Comparison of ENCODE assay signal across 10 cellular contexts in genomic region chr1:44783697-44784093, GRCh38. TPM values are rescaled to one million over a fixed set of nuclear protein-coding genes. Genes with fewer than 3 reads are reported as not detected.
A peak's percentile ranks its signal among the peaks of the same experiment; 100 is the strongest.
DNase-seq lines count a peak whose midpoint lies in the region; ATAC-seq and TF ChIP-seq lines count a peak whose summit lies in the region.
"Had no signal": no experiment of that assay in that cellular context is flagged by ENCODE, and none has a peak within 500 bp of the region (broad histone marks: within the 10 kb centered on the region; RNA-seq: fewer than 3 reads in every experiment).

No MANE protein-coding gene starts in this region.

- H3K36me3 Mint-ChIP-seq in mesothelial cell of epicardium (peaks cover 17% of the 10 kb centered on the region), Caco-2 (ENCODE audit: insufficient read depth, unreplicated experiment) (peaks cover 43% of the 10 kb centered on the region)

- no peak overlapping the region for H3K27ac Mint-ChIP-seq in mesothelial cell of epicardium
- H3K27ac Mint-ChIP-seq in Caco-2 (ENCODE audit: unreplicated experiment) = no peak overlapping the region

- TF ChIP-seq CTCF in cardiac muscle cell (IDR thresholded peaks at IDR 0.05; ENCODE audit: low read depth, low read length) = no peak
- no peak for TF ChIP-seq CTCF in astrocyte of the spinal cord (IDR thresholded peaks at IDR 0.05; ENCODE audit: low read depth, low read length)
- TF ChIP-seq CTCF in mesothelial cell of epicardium (IDR thresholded peaks at IDR 0.05; ENCODE audit: unreplicated experiment) = no peak
- no peak for TF ChIP-seq CTCF in upper lobe of right lung (IDR thresholded peaks at IDR 0.05)
- no peak for TF ChIP-seq CTCF in Caco-2 (IDR thresholded peaks at IDR 0.05; ENCODE audit: insufficient read depth in 1 of 2, low read depth in 1 of 2, low read length in 1 of 2, severe bottlenecking in 1 of 2, unreplicated experiment in 1 of 2)

- no peaks in the 10 kb centered on the region for H3K27me3 ChIP-seq in cardiac muscle cell
- H3K27me3 ChIP-seq in upper lobe of right lung = no peaks in the 10 kb centered on the region
- H3K27me3 ChIP-seq in Caco-2 (replicated peaks; ENCODE audit: control insufficient read depth, insufficient read depth, low read length) = no peaks in the 10 kb centered on the region

- POLR2A ChIA-PET in Caco-2 (lab: Charles Lee) = interaction anchor here (1.2 kb wide), 1 partner anchor 17 kb away, joined by 6 read pairs; the partner anchor contains the start of gene PLK3

- H3K9me3 ChIP-seq in cardiac muscle cell (ENCODE audit: low read depth) (no peaks in the 10 kb centered on the region), upper lobe of right lung (no peaks in the 10 kb centered on the region), Caco-2 (no peaks in the 10 kb centered on the region)

- in situ Hi-C loops in astrocyte of the spinal cord (cut with HindIII; ENCODE audit: low sequenced_read_pairs) = no loop called here

- CTCF ChIA-PET in Caco-2 (lab: Charles Lee) = no interaction called here

- BruUV-seq in Caco-2 (replicated peaks; lab: Mats Ljungman, UMichigan) = no TSS peak

- H3K27ac ChIP-seq in cardiac muscle cell (no peak overlapping the region), upper lobe of right lung (peak overlapping the region; percentile 47)

- H3K4me3 ChIP-seq in cardiac muscle cell = peak overlapping the region; percentile 6
- H3K4me3 ChIP-seq in astrocyte of the spinal cord (ENCODE audit: low read depth, low read length) = peak overlapping the region; percentile 26
- H3K4me3 ChIP-seq in upper lobe of right lung = peak overlapping the region; percentile 52
- no peak overlapping the region for H3K4me3 ChIP-seq in Caco-2 (ENCODE audit: low read depth, low read length)

- peak overlapping the region; percentile 57 for H3K4me3 Mint-ChIP-seq in mesothelial cell of epicardium
- no peak overlapping the region for H3K4me3 Mint-ChIP-seq in Caco-2 (ENCODE audit: unreplicated experiment)

- no peak for ATAC-seq in Right ventricle myocardium superior (ENCODE audit: poor library complexity)
- ATAC-seq in upper lobe of right lung = no peak
- ATAC-seq in HG02981 (IDR thresholded peaks at IDR 0.05; ENCODE audit: unreplicated experiment) = no peak

- H3K27me3 Mint-ChIP-seq in mesothelial cell of epicardium (ENCODE audit: low read depth) (no peaks in the 10 kb centered on the region), Caco-2 (ENCODE audit: insufficient read depth, unreplicated experiment) (no peaks in the 10 kb centered on the region)

- H3K4me1 ChIP-seq in cardiac muscle cell (ENCODE audit: low read depth) (peaks cover 4% of the 10 kb centered on the region), upper lobe of right lung (peaks cover 27% of the 10 kb centered on the region), Caco-2 (no peaks in the 10 kb centered on the region)

- H3K36me3 ChIP-seq in cardiac muscle cell (peaks cover 7% of the 10 kb centered on the region), upper lobe of right lung (peaks cover 27% of the 10 kb centered on the region), Caco-2 (ENCODE audit: control insufficient read depth, insufficient read depth, low read length) (no peaks in the 10 kb centered on the region)

- H3K4me1 Mint-ChIP-seq in mesothelial cell of epicardium (peaks cover 24% of the 10 kb centered on the region), Caco-2 (ENCODE audit: low read depth, unreplicated experiment) (no peaks in the 10 kb centered on the region)

- DNase-seq in cardiac muscle cell (ENCODE audit: low read depth in 1 of 2, low spot score in 1 of 2) (no peak), Right ventricle myocardium superior (no peak), astrocyte of the spinal cord (ENCODE audit: low read depth, low spot score) (no peak), mesothelial cell of epicardium (ENCODE audit: low spot score in 2 of 2, unreplicated experiment in 2 of 2) (no peak), upper lobe of right lung (no peak), islet precursor cell (no peak), Caco-2 (no peak)
- DNase-seq: dermis blood vessel endothelial cell, PC-3 had no signal

- intact Hi-C loops in Right ventricle myocardium superior (cut with DNase I) (loop anchor here (10.0 kb wide), 1 partner anchor 51 kb away; no protein-coding TSS in a partner anchor), upper lobe of right lung (cut with DNase I) (no loop called here), Caco-2 (cut with micrococcal nuclease; ENCODE audit: unreplicated experiment) (no loop called here)

- H3K9me3 Mint-ChIP-seq in mesothelial cell of epicardium (no peaks in the 10 kb centered on the region), Caco-2 (ENCODE audit: unreplicated experiment) (no peaks in the 10 kb centered on the region)

RNA-seq across cellular contexts. Expression of gene BEST4, which starts 4.3 kb away (rescaled TPM):
- 0.32 and 0.98 TPM in 2 replicates for total RNA-seq in cardiac muscle cell
- polyA plus RNA-seq in cardiac muscle cell = 1.4 and 1.5 TPM in 2 replicates
- not detected for total RNA-seq in Right ventricle myocardium superior
- 1.4 to 1.7 TPM (median 1.4 TPM) in 3 replicates for total RNA-seq in mesothelial cell of epicardium
- total RNA-seq in upper lobe of right lung = not detected
- not detected in 2 replicates for total RNA-seq in Caco-2 (2022)
- total RNA-seq: dermis blood vessel endothelial cell, PC-3 had no signal

RNA-seq across cellular contexts. Expression of gene RPS8, which starts 8.4 kb away (rescaled TPM):
- total RNA-seq in cardiac muscle cell (2,166 and 2,475 TPM in 2 replicates), Right ventricle myocardium superior (674 TPM), mesothelial cell of epicardium (2,191 to 2,296 TPM (median 2,278 TPM) in 3 replicates), upper lobe of right lung (1,338 TPM), Caco-2 (2022) (1,451 and 1,467 TPM in 2 replicates)
- polyA plus RNA-seq in cardiac muscle cell = 534 and 651 TPM in 2 replicates

RNA-seq across cellular contexts. Expression of gene PLK3, which starts 16.5 kb away (rescaled TPM):
- total RNA-seq in cardiac muscle cell = 6.2 and 9.5 TPM in 2 replicates
- 6.3 and 12.4 TPM in 2 replicates for polyA plus RNA-seq in cardiac muscle cell
- total RNA-seq in Right ventricle myocardium superior = 6.2 TPM
- total RNA-seq in mesothelial cell of epicardium = 24.7 to 27.5 TPM (median 27.4 TPM) in 3 replicates
- 38.8 TPM for total RNA-seq in upper lobe of right lung
- 3.2 and 5.2 TPM in 2 replicates for total RNA-seq in Caco-2 (2022)

RNA-seq across cellular contexts. Expression of gene DYNLT4, which starts 23.5 kb away (rescaled TPM):
- total RNA-seq in cardiac muscle cell (0.32 TPM in 1 of 2 replicates, not detected in the other), Right ventricle myocardium superior (1.1 TPM), mesothelial cell of epicardium (0.31 to 0.72 TPM (median 0.47 TPM) in 3 replicates), upper lobe of right lung (not detected), Caco-2 (2022) (not detected in 2 replicates)
- 0.43 and 0.95 TPM in 2 replicates for polyA plus RNA-seq in cardiac muscle cell
- total RNA-seq: dermis blood vessel endothelial cell had no signal

RNA-seq across cellular contexts. Expression of gene BTBD19, which starts 24.6 kb away (rescaled TPM):
- total RNA-seq in cardiac muscle cell (1.3 and 3.4 TPM in 2 replicates), Right ventricle myocardium superior (1.9 TPM), mesothelial cell of epicardium (33.6 to 43.7 TPM (median 38.3 TPM) in 3 replicates), upper lobe of right lung (9.2 TPM), Caco-2 (2022) (0.53 and 1.6 TPM in 2 replicates)
- 0.98 and 2.1 TPM in 2 replicates for polyA plus RNA-seq in cardiac muscle cell
